In the genomic region with DNA sequence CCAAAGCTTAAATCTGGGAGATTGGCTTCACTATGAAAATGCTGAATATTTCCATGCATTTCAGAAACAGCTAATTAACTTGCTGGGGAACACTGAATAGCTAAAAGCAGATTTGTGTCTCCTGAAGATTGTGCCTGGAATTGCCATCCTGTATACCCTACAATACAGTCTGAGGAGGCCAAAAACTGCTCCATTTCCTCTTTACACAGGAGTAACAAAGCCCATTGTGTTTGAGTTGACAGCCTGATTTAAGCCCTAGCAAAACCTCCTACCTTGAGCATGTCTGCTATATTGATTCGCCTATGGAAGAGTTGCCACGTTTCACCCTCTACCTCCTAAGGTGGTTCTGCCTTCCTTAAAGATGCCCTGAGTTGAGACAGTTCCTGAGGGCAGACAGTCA, we compare ENCODE assay signal across 8 cellular contexts. TPM values are rescaled to one million over a fixed set of nuclear protein-coding genes. Genes with fewer than 3 reads are reported as not detected.
DNase-seq lines count a peak whose midpoint lies in the region; ATAC-seq and TF ChIP-seq lines count a peak whose summit lies in the region.

No MANE protein-coding gene starts in this region.

- peak overlapping the region; percentile 94 for H3K4me2 ChIP-seq in mammary epithelial cell (ENCODE audit: insufficient read depth, low read depth, low read length)

- H3K4me3 ChIP-seq in GM06990 (replicated peaks; ENCODE audit: low read depth, low read length) = peak overlapping the region; percentile 86
- peak overlapping the region in 1 of 3 experiments; percentile 68 for H3K4me3 ChIP-seq in mammary epithelial cell (replicated peaks in 1 of 3; ENCODE audit: insufficient read depth in 1 of 3, low read depth in 2 of 3, low read length in 3 of 3)

- H3K36me3 ChIP-seq in GM06990 (ENCODE audit: control insufficient read depth, insufficient read depth, low read length) (no peaks in the 10 kb centered on the region; the same call in 1 of the 2 replicates), mammary epithelial cell (ENCODE audit: insufficient read depth, low read length) (no peaks in the 10 kb centered on the region)

- CTCF ChIA-PET in mammary epithelial cell (lab: Charles Lee; ENCODE audit: low non-redundant PET) = no interaction called here

- no TSS peak for BruUV-seq in mammary epithelial cell (replicated peaks; lab: Mats Ljungman, UMichigan)

- no peaks in the 10 kb centered on the region for H4K20me1 ChIP-seq in mammary epithelial cell (ENCODE audit: insufficient read depth, low read length)

- intact Hi-C loops in mammary epithelial cell (cut with micrococcal nuclease) = loop anchor here (2.0 kb wide), 2 partner anchors 49 to 57 kb away; no protein-coding TSS in a partner anchor

- H3K4me1 ChIP-seq in mammary epithelial cell (ENCODE audit: insufficient read depth, low read length) = peaks cover 17% of the 10 kb centered on the region

- no peak for DNase-seq in GM06990 (ENCODE audit: extremely low read depth, insufficient read length)
- peak; percentile 26 for DNase-seq in NCI-H146 (lab: John Stamatoyannopoulos, UW)
- no peak for DNase-seq in mammary epithelial cell
- peak; percentile 19 for DNase-seq in pons (ENCODE audit: low spot score)
- DNase-seq in HK-2 (ENCODE audit: unreplicated experiment) = no peak
- DNase-seq in ecto neural progenitor cell (ENCODE audit: low spot score) = no peak

- ATAC-seq in GM19463 (IDR thresholded peaks at IDR 0.05; ENCODE audit: unreplicated experiment) (no peak), GM18858 (IDR thresholded peaks at IDR 0.05; ENCODE audit: unreplicated experiment) (no peak)

- H3K9ac ChIP-seq in mammary epithelial cell (ENCODE audit: insufficient read depth, low read length) = no peak overlapping the region

- no peak overlapping the region for H3K27ac ChIP-seq in mammary epithelial cell (ENCODE audit: insufficient read depth, low read depth, low read length)

- TF ChIP-seq CTCF in GM06990 (IDR thresholded peaks at IDR 0.05; ENCODE audit: insufficient read depth, low read length, poor library complexity, severe bottlenecking) = no peak
- no peak for TF ChIP-seq CTCF in mammary epithelial cell (conservative IDR thresholded peaks at IDR 0.05 in 1 of 2, IDR thresholded peaks at IDR 0.05 in 1 of 2; ENCODE audit: extremely low read depth in 1 of 2, insufficient read depth in 1 of 2, low read depth in 1 of 2, low read length in 2 of 2)

- WGBS in mammary epithelial cell (ENCODE audit: low coverage, missing lambda C conversion rate) = 92% methylated on average over 2 of the region's 2 CpGs

- no peak overlapping the region for H2AFZ ChIP-seq in mammary epithelial cell (ENCODE audit: low read depth, low read length)

- dilution Hi-C loops in mammary epithelial cell (cut with HindIII; ENCODE audit: low sequenced_read_pairs) = no loop called here

- no peaks in the 10 kb centered on the region for H3K27me3 ChIP-seq in GM06990 (replicated peaks; ENCODE audit: control insufficient read depth, insufficient read depth, low read length)
- H3K27me3 ChIP-seq in mammary epithelial cell (ENCODE audit: insufficient read depth, low read length) = no peaks in the 10 kb centered on the region

- in situ Hi-C loops in mammary epithelial cell (cut with MboI; ENCODE audit: low sequenced_read_pairs in 2 of 2) = no loop called here

- H3K79me2 ChIP-seq in mammary epithelial cell (ENCODE audit: insufficient read depth, low read length) = peaks cover 23% of the 10 kb centered on the region

- H3K9me3 ChIP-seq in mammary epithelial cell (replicated peaks; ENCODE audit: insufficient read depth, low read length) = no peaks in the 10 kb centered on the region

RNA-seq across cellular contexts. Expression of a gene that starts 1.5 kb away (rescaled TPM):
- 10 to 100 TPM; 12.8 to 13.8 TPM for total RNA-seq in mammary epithelial cell
- polyA plus RNA-seq in mammary epithelial cell = 7.3 TPM
- polyA minus RNA-seq in mammary epithelial cell = 15.3 TPM

RNA-seq across cellular contexts. Expression of a gene that starts 40.9 kb away (rescaled TPM):
- 100 to 1,000 TPM; 116 to 277 TPM for total RNA-seq in mammary epithelial cell
- polyA plus RNA-seq in mammary epithelial cell = 510 TPM
- polyA minus RNA-seq in mammary epithelial cell = 362 TPM

RNA-seq across cellular contexts. Expression of a gene that starts 42.3 kb away (rescaled TPM):
- not detected for total RNA-seq in mammary epithelial cell
- polyA plus RNA-seq in mammary epithelial cell = not detected
- not detected for polyA minus RNA-seq in mammary epithelial cell

Comparison
In these comparisons a context has a peak if more than half of its experiments do, and no peak if none do; other contexts are left out.
1. DNase-seq: peak in NCI-H146 (single experiment) and pons (single experiment); none in GM06990 (single experiment), mammary epithelial cell (single experiment), HK-2 (single experiment) and ecto neural progenitor cell (single experiment).